In genomic region chr10:94800551-94800950, GRCh38 we compare ENCODE assay signal across 5 cellular contexts. TPM values are rescaled to one million over a fixed set of nuclear protein-coding genes. Genes with fewer than 3 reads are reported as not detected.
"Had no signal": no experiment of that assay in that cellular context is flagged by ENCODE, and none has a peak within 500 bp of the region (broad histone marks: within the 10 kb centered on the region; RNA-seq: fewer than 3 reads in every experiment).

No MANE protein-coding gene starts in this region.

RNA-seq across cellular contexts. Expression of gene CYP2C19, which starts 38.1 kb away (rescaled TPM):
- total RNA-seq: HepG2, HT-29, HT1080, IMR-90, K562 had no signal
